In the genomic region with DNA sequence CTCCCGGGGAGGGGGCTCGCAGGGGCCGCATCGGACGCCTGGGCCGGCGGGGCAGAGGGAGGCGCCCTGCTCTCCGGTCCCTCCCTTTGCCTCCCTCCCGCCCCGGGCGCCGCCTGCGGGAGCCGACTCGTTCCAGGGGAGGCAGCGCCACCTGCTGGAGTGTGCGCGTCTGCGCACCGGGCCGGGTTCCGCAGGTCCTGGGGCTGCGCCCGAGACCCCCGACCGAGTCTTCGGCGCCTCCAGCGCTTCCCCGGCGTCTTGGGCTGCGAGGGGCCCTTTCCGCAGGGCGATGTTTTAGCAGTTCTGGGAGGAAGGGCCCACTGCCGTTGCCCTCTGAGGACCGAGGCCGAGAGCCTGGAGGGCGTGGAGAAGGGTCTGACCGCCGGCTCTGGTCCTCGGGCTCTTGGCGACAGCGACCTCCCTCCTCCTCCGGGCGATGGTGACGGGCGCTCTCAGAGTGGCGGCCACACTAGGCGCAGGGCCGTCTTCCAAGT, we compare ENCODE assay signal across 7 cellular contexts.
DNase-seq lines count a peak whose midpoint lies in the region; ATAC-seq, FAIRE-seq and TF ChIP-seq lines count a peak whose summit lies in the region.

No MANE protein-coding gene starts in this region.

- H3K4me3 ChIP-seq in HUES48 (ENCODE audit: low read depth, low read length), result peak overlapping the region; percentile 79
- peak overlapping the region; percentile 60 for H3K4me3 ChIP-seq in OCI-LY1 (ENCODE audit: low read depth, low read length, poor library complexity, severe bottlenecking)
- peak overlapping the region in 2 of 3 experiments; percentile 16 to 62 for H3K4me3 ChIP-seq in endothelial cell of umbilical vein (replicated peaks in 1 of 3; ENCODE audit: insufficient read depth in 1 of 3, low read depth in 1 of 3, low read length in 3 of 3)

- H3K4me2 ChIP-seq in OCI-LY1 (ENCODE audit: low read length), result peak overlapping the region; percentile 72
- H3K4me2 ChIP-seq in endothelial cell of umbilical vein (ENCODE audit: insufficient read depth, low read length), result peak overlapping the region; percentile 46

- intact Hi-C loops in endothelial cell of umbilical vein (cut with micrococcal nuclease), result loop anchor here (1.0 to 5.0 kb wide), 3 partner anchors 161 to 380 kb away; a partner anchor contains a TSS

- POLR2A ChIA-PET in endothelial cell of umbilical vein (lab: Charles Lee), result no interaction called here

- TF ChIP-seq CTCF in OCI-LY1 (IDR thresholded peaks at IDR 0.05; ENCODE audit: low read length) (peak; percentile 87), endothelial cell of umbilical vein (IDR thresholded peaks at IDR 0.05; ENCODE audit: extremely low read depth in 1 of 2, insufficient read depth in 1 of 2, low read depth in 1 of 2, low read length in 2 of 2) (peak; percentile 87 to 94)

- no TSS peak for BruUV-seq in endothelial cell of umbilical vein (replicated peaks; lab: Mats Ljungman, UMichigan)

- DNase-seq in activated CD8-positive, alpha-beta memory T cell treated with anti-CD3 and anti-CD28 coated beads, Interleukin-2, amount 50 U/mL, for 24 hours (ENCODE audit: extremely low read depth), result peak; percentile 54
- peak; percentile 63 for DNase-seq in endothelial cell of umbilical vein (ENCODE audit: low read depth, low spot score)
- DNase-seq in midbrain (lab: John Stamatoyannopoulos, UW), result peak; percentile 78
- DNase-seq in stimulated activated CD8-positive, alpha-beta memory T cell treated with anti-CD3 and anti-CD28 coated beads, Interleukin-15, amount 100 ng/mL, for 24 hours (ENCODE audit: low read depth), result peak; percentile 88

- peak; percentile 71 for FAIRE-seq in endothelial cell of umbilical vein (lab: Jason Lieb, UNC)

- dilution Hi-C loops in endothelial cell of umbilical vein (cut with MboI; ENCODE audit: extremely low pct_ligation_motif_present, low sequenced_read_pairs), result no loop called here

- H3K27me3 ChIP-seq in HUES48 (ENCODE audit: control insufficient read depth, insufficient read depth, low read length) (peaks cover 19% of the 10 kb centered on the region), OCI-LY1 (ENCODE audit: insufficient read depth, low read length) (no peaks in the 10 kb centered on the region), endothelial cell of umbilical vein (ENCODE audit: control insufficient read depth in 2 of 2, insufficient read depth in 2 of 2, low read length in 2 of 2) (no peaks in the 10 kb centered on the region)

- TF ChIP-seq POLR2A in endothelial cell of umbilical vein (IDR thresholded peaks at IDR 0.05; ENCODE audit: low read depth, low read length), result no peak

- H2AFZ ChIP-seq in OCI-LY1 (ENCODE audit: low read length) (no peak overlapping the region), endothelial cell of umbilical vein (ENCODE audit: low read depth, low read length) (peak overlapping the region; percentile 68)

- no peaks in the 10 kb centered on the region for H3K9me1 ChIP-seq in endothelial cell of umbilical vein (replicated peaks; ENCODE audit: control insufficient read depth, extremely low read depth, insufficient read depth, low read length)

- H3K27ac ChIP-seq in HUES48 (ENCODE audit: low read depth, low read length), result no peak overlapping the region
- H3K27ac ChIP-seq in OCI-LY1 (ENCODE audit: low read depth, low read length, poor library complexity, severe bottlenecking), result no peak overlapping the region
- no peak overlapping the region for H3K27ac ChIP-seq in endothelial cell of umbilical vein (ENCODE audit: insufficient read depth, low read depth, low read length)

- H3K4me1 ChIP-seq in HUES48 (ENCODE audit: control insufficient read depth, insufficient read depth, low read length) (no peaks in the 10 kb centered on the region), OCI-LY1 (ENCODE audit: insufficient read depth, low read length, severe bottlenecking) (peaks cover 22% of the 10 kb centered on the region), endothelial cell of umbilical vein (ENCODE audit: control insufficient read depth, extremely low read depth, insufficient read depth, low read length) (peaks cover 9% of the 10 kb centered on the region)

- H3K79me2 ChIP-seq in OCI-LY1 (ENCODE audit: insufficient read depth, low read length), result no peaks in the 10 kb centered on the region
- no peaks in the 10 kb centered on the region for H3K79me2 ChIP-seq in endothelial cell of umbilical vein (ENCODE audit: control insufficient read depth, insufficient read depth, low read length)

- CTCF ChIA-PET in endothelial cell of umbilical vein (lab: Charles Lee), result interaction anchor here (1.1 to 2.8 kb wide), 2 partner anchors 41 to 159 kb away, joined by 4 to 17 read pairs; no protein-coding TSS in a partner anchor

- H3K9me2 ChIP-seq in OCI-LY1 (ENCODE audit: low read depth, low read length), result no peaks in the 10 kb centered on the region

- H3K9me3 ChIP-seq in HUES48 (ENCODE audit: control insufficient read depth, insufficient read depth, low read length), result no peaks in the 10 kb centered on the region
- H3K9me3 ChIP-seq in OCI-LY1 (ENCODE audit: low read length), result no peaks in the 10 kb centered on the region
- H3K9me3 ChIP-seq in endothelial cell of umbilical vein (replicated peaks; ENCODE audit: control insufficient read depth, insufficient read depth, low read length), result no peaks in the 10 kb centered on the region

- H3F3A ChIP-seq in OCI-LY1 (ENCODE audit: insufficient read depth, low read length), result no peaks in the 10 kb centered on the region

- ATAC-seq in GM18520 (IDR thresholded peaks at IDR 0.05; ENCODE audit: unreplicated experiment), result peak; percentile 55

- H3K36me3 ChIP-seq in HUES48 (ENCODE audit: control insufficient read depth, insufficient read depth, low read length), result no peaks in the 10 kb centered on the region
- no peaks in the 10 kb centered on the region for H3K36me3 ChIP-seq in OCI-LY1 (ENCODE audit: insufficient read depth, low read length)
- H3K36me3 ChIP-seq in endothelial cell of umbilical vein (ENCODE audit: control insufficient read depth in 2 of 2, extremely low read depth in 1 of 2, insufficient read depth in 2 of 2, low read length in 2 of 2), result no peaks in the 10 kb centered on the region

- H3K9ac ChIP-seq in HUES48 (ENCODE audit: low read depth, low read length) (no peak overlapping the region), OCI-LY1 (ENCODE audit: low read length) (peak overlapping the region; percentile 55), endothelial cell of umbilical vein (replicated peaks; ENCODE audit: extremely low read depth, insufficient read depth, low read length) (peak overlapping the region; percentile 36)

- no peaks in the 10 kb centered on the region for H4K20me1 ChIP-seq in OCI-LY1 (ENCODE audit: insufficient read depth, low read length)
- H4K20me1 ChIP-seq in endothelial cell of umbilical vein (replicated peaks; ENCODE audit: control insufficient read depth, extremely low read depth, insufficient read depth, low read length), result no peaks in the 10 kb centered on the region

TF ChIP-seq in endothelial cell of umbilical vein, 7 proteins besides CTCF, POLR2A, EP300 and RAD21:
- no peak for TF ChIP-seq FOS (IDR thresholded peaks at IDR 0.05; ENCODE audit: borderline replicate concordance, insufficient read depth, low read length)
- TF ChIP-seq EZH2 (IDR thresholded peaks at IDR 0.05; ENCODE audit: borderline replicate concordance, low read depth, low read length, severe bottlenecking), result no peak
- no peak for TF ChIP-seq JUN (IDR thresholded peaks at IDR 0.05; ENCODE audit: borderline replicate concordance, insufficient read depth, insufficient read length, low read depth)
- TF ChIP-seq, protein P1, sequence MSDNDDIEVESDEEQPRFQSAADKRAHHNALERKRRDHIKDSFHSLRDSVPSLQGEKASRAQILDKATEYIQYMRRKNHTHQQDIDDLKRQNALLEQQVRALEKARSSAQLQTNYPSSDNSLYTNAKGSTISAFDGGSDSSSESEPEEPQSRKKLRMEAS (IDR thresholded peaks at IDR 0.05; ENCODE audit: insufficient read depth, insufficient read length), result no peak
